1 cellular context compared by ENCODE assay signal in genomic region chr2:74821177-74822124, GRCh38.
TF ChIP-seq lines count a peak whose summit lies in the region.

No MANE protein-coding gene starts in this region.

TF ChIP-seq in GM23338, 12 proteins besides CTCF, POLR2A, EP300 and RAD21 (continued from another document):
- TF ChIP-seq ZNF462 (CRISPR knock-in tag; IDR thresholded peaks at IDR 0.05) (no peak), CREB1 (CRISPR knock-in tag; IDR thresholded peaks at IDR 0.05; ENCODE audit: low read depth) (no peak), ZNF331 (CRISPR knock-in tag; IDR thresholded peaks at IDR 0.05; ENCODE audit: low read depth) (no peak), EZH2phosphoT487 (IDR thresholded peaks at IDR 0.05; ENCODE audit: unreplicated experiment) (no peak), STAT1 (IDR thresholded peaks at IDR 0.05; ENCODE audit: unreplicated experiment) (no peak)
